In genomic region chr11:73762732-73763131, GRCh38 we compare ENCODE assay signal across 1 cellular context.
TF ChIP-seq lines count a peak whose summit lies in the region.

No MANE protein-coding gene starts in this region.

TF ChIP-seq in GM12878, 131 proteins besides CTCF, POLR2A, EP300 and RAD21:
- TF ChIP-seq, protein P1, sequence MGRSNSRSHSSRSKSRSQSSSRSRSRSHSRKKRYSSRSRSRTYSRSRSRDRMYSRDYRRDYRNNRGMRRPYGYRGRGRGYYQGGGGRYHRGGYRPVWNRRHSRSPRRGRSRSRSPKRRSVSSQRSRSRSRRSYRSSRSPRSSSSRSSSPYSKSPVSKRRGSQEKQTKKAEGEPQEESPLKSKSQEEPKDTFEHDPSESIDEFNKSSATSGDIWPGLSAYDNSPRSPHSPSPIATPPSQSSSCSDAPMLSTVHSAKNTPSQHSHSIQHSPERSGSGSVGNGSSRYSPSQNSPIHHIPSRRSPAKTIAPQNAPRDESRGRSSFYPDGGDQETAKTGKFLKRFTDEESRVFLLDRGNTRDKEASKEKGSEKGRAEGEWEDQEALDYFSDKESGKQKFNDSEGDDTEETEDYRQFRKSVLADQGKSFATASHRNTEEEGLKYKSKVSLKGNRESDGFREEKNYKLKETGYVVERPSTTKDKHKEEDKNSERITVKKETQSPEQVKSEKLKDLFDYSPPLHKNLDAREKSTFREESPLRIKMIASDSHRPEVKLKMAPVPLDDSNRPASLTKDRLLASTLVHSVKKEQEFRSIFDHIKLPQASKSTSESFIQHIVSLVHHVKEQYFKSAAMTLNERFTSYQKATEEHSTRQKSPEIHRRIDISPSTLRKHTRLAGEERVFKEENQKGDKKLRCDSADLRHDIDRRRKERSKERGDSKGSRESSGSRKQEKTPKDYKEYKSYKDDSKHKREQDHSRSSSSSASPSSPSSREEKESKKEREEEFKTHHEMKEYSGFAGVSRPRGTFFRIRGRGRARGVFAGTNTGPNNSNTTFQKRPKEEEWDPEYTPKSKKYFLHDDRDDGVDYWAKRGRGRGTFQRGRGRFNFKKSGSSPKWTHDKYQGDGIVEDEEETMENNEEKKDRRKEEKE (IDR thresholded peaks at IDR 0.05) = no peak
- no peak for TF ChIP-seq BACH1 (IDR thresholded peaks at IDR 0.05; ENCODE audit: borderline replicate concordance)
- no peak for TF ChIP-seq E2F8 (IDR thresholded peaks at IDR 0.05; ENCODE audit: low read depth, partially characterized antibody)
- no peak for TF ChIP-seq STAT1 (conservative IDR thresholded peaks at IDR 0.05)
- TF ChIP-seq, protein P2, sequence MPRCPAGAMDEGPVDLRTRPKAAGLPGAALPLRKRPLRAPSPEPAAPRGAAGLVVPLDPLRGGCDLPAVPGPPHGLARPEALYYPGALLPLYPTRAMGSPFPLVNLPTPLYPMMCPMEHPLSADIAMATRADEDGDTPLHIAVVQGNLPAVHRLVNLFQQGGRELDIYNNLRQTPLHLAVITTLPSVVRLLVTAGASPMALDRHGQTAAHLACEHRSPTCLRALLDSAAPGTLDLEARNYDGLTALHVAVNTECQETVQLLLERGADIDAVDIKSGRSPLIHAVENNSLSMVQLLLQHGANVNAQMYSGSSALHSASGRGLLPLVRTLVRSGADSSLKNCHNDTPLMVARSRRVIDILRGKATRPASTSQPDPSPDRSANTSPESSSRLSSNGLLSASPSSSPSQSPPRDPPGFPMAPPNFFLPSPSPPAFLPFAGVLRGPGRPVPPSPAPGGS (IDR thresholded peaks at IDR 0.05; ENCODE audit: borderline replicate concordance, insufficient read depth, low read depth, low read length, poor library complexity, severe bottlenecking) = no peak
- TF ChIP-seq REST (IDR thresholded peaks at IDR 0.05; ENCODE audit: low read depth, low read length) = no peak
- TF ChIP-seq ZBTB11 (CRISPR knock-in tag; IDR thresholded peaks at IDR 0.05) = no peak
- no peak for TF ChIP-seq E2F4 (IDR thresholded peaks at IDR 0.05; ENCODE audit: low read depth, low read length)
- TF ChIP-seq RFX5 (IDR thresholded peaks at IDR 0.05; ENCODE audit: low read depth, low read length) = no peak
- no peak for TF ChIP-seq SREBF1 (IDR thresholded peaks at IDR 0.05; ENCODE audit: low read length)
- no peak for TF ChIP-seq NRF1 (conservative IDR thresholded peaks at IDR 0.05; ENCODE audit: low read depth, low read length)
- TF ChIP-seq BMI1 (IDR thresholded peaks at IDR 0.05; ENCODE audit: borderline replicate concordance) = no peak
- no peak for TF ChIP-seq ATF7 (IDR thresholded peaks at IDR 0.05; ENCODE audit: low read depth)
- no peak for TF ChIP-seq YBX1 (IDR thresholded peaks at IDR 0.05)
- no peak for TF ChIP-seq MTA3 (IDR thresholded peaks at IDR 0.05; ENCODE audit: borderline replicate concordance, low read length)
- no peak for TF ChIP-seq POLR2AphosphoS5 (IDR thresholded peaks at IDR 0.05; ENCODE audit: low read length)
- TF ChIP-seq USF1 (IDR thresholded peaks at IDR 0.05; ENCODE audit: borderline replicate concordance, extremely low read length, insufficient read depth, low read depth, low read length) = no peak
- TF ChIP-seq SRF (IDR thresholded peaks at IDR 0.05; ENCODE audit: low read depth in 2 of 2, low read length in 2 of 2) = no peak
